ENCODE assay signal across 16 cellular contexts in the genomic region with DNA sequence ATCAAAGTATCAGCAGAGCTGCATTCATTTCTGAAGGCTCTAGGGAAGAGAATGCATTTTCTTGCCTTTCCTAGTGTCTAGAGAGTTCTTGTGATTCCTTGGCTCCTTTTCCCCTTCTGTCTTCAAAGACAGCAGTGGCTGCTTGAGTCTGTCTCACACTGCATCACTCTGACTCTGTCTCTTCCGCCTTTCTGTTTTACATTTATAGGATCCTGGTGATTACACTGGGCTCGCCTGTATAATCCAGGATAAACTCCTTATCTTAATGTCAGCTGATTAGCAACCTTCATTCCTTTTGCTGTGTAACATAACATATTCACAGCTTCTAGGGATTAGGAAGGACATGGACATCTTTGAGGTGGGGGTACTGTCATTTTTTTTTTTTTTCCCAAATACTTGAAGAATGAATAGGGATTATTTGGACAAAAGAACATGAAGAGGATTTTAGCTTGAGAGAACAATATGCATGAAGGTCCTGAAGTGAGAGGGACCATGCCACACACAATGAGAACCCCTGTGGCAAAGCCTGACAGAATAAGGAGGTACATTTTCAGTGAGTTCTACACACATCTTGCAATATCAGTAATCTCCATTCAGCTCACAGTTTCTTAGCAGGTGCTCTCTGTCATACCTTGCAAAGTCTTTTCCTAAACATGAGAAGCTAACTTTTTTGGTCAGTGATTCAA.
"Had no signal": no experiment of that assay in that cellular context is flagged by ENCODE, and none has a peak within 500 bp of the region (broad histone marks: within the 10 kb centered on the region; RNA-seq: fewer than 3 reads in every experiment).

No MANE protein-coding gene starts in this region.

- H3K27me3 ChIP-seq: foreskin keratinocyte, ovary, testis, tibial nerve had no signal

- H3K4me3 Mint-ChIP-seq: naive thymus-derived CD8-positive, alpha-beta T cell; stimulated activated effector memory CD8-positive, alpha-beta T cell treated with anti-CD3 and anti-CD28 coated beads, Interleukin-12 subunit alpha, Interleukin-12 subunit beta, amount 100 ng/mL, for 72 hours; stimulated activated naive CD8-positive, alpha-beta T cell treated with anti-CD3 and anti-CD28 coated beads, Interleukin-15, Interleukin-2, amounts not matched to agents 100 ng/mL and 50 ng/mL, for 24 hours had no signal

- H3K9me3 ChIP-seq: ovary, testis, tibial nerve had no signal

- H3K27ac Mint-ChIP-seq: naive thymus-derived CD8-positive, alpha-beta T cell; stimulated activated effector memory CD8-positive, alpha-beta T cell treated with anti-CD3 and anti-CD28 coated beads, Interleukin-12 subunit alpha, Interleukin-12 subunit beta, amount 100 ng/mL, for 72 hours; stimulated activated naive CD8-positive, alpha-beta T cell treated with anti-CD3 and anti-CD28 coated beads, Interleukin-15, Interleukin-2, amounts not matched to agents 100 ng/mL and 50 ng/mL, for 24 hours had no signal

- H3K9me3 Mint-ChIP-seq: stimulated activated naive CD8-positive, alpha-beta T cell treated with anti-CD3 and anti-CD28 coated beads, Interleukin-15, Interleukin-2, amounts not matched to agents 100 ng/mL and 50 ng/mL, for 24 hours had no signal

- H3K27ac ChIP-seq: foreskin keratinocyte, ovary, testis, tibial nerve had no signal

- H3K4me3 ChIP-seq: ovary, testis, tibial nerve had no signal

- H3K36me3 Mint-ChIP-seq: naive thymus-derived CD8-positive, alpha-beta T cell; stimulated activated effector memory CD8-positive, alpha-beta T cell treated with anti-CD3 and anti-CD28 coated beads, Interleukin-12 subunit alpha, Interleukin-12 subunit beta, amount 100 ng/mL, for 72 hours had no signal

- DNase-seq: cerebellar nuclear complex; dermis blood vessel endothelial cell; erythroblast; foreskin keratinocyte; hippocampal formation; naive thymus-derived CD8-positive, alpha-beta T cell; nucleus accumbens; ovary; right cardiac atrium; small intestine; stimulated activated CD4-positive, alpha-beta T cell treated with anti-CD3 and anti-CD28 coated beads, Interleukin-4, amount 100 ng/mL, for 1 hour; stimulated activated CD8-positive, alpha-beta memory T cell treated with anti-CD3 and anti-CD28 coated beads, Interleukin-4, amount 100 ng/mL, for 48 hours; testis had no signal

- H3K4me1 Mint-ChIP-seq: naive thymus-derived CD8-positive, alpha-beta T cell; stimulated activated effector memory CD8-positive, alpha-beta T cell treated with anti-CD3 and anti-CD28 coated beads, Interleukin-12 subunit alpha, Interleukin-12 subunit beta, amount 100 ng/mL, for 72 hours had no signal

- H3K36me3 ChIP-seq: ovary, tibial nerve had no signal

- H3K27me3 Mint-ChIP-seq: naive thymus-derived CD8-positive, alpha-beta T cell; stimulated activated naive CD8-positive, alpha-beta T cell treated with anti-CD3 and anti-CD28 coated beads, Interleukin-15, Interleukin-2, amounts not matched to agents 100 ng/mL and 50 ng/mL, for 24 hours had no signal

- H3K4me1 ChIP-seq: foreskin keratinocyte, testis, tibial nerve had no signal
